Comparison of ENCODE assay signal across 29 cellular contexts in the genomic region with DNA sequence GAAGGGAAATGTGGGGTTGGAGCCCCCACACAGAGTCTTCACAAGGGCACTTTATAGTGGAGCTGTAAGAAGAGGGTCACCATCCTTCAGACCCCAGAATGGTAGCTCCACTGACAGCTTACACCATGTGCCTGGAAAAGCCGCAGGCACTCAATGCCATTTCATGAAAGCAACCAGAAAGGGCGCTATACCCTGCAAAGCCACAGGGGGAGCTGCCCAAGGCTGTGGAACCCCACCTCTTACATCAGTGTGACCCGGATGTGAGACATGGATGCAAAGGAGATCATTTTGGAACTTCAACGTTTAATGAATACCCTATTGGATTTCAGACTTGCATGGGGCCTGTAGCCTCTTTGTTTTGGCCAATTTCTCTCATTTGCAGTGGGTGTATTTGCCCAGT.
DNase-seq lines count a peak whose midpoint lies in the region; ATAC-seq and TF ChIP-seq lines count a peak whose summit lies in the region.
"Had no signal": no experiment of that assay in that cellular context is flagged by ENCODE, and none has a peak within 500 bp of the region (broad histone marks: within the 10 kb centered on the region; RNA-seq: fewer than 3 reads in every experiment).

No MANE protein-coding gene starts in this region.

- no peaks in the 10 kb centered on the region for H4K20me1 ChIP-seq in SK-N-SH (ENCODE audit: insufficient read depth)

- H3K4me1 ChIP-seq in SK-N-SH (ENCODE audit: control insufficient read depth in 1 of 2, insufficient read depth in 2 of 2, low read depth in 1 of 2, low read length in 1 of 2) (no peaks in the 10 kb centered on the region; a peak in 1 of 4 replicates), ascending aorta (no peaks in the 10 kb centered on the region)
- H3K4me1 ChIP-seq: A549, pancreas, right atrium auricular region, spleen, tibial nerve had no signal

- POLR2A ChIA-PET in SK-N-SH (lab: Yijun Ruan, JAX) (no interaction called here), WTC11 (lab: Charles Lee) (no interaction called here)

- H3K9me3 ChIP-seq in SK-N-SH = no peaks in the 10 kb centered on the region
- no peaks in the 10 kb centered on the region for H3K9me3 ChIP-seq in ascending aorta
- H3K9me3 ChIP-seq: A549, pancreas, right atrium auricular region had no signal

- H3K27me3 Mint-ChIP-seq in WTC11 (ENCODE audit: low read depth) (no peaks in the 10 kb centered on the region; the same call in 1 of the 2 replicates), neural crest cell (ENCODE audit: low read depth) (no peaks in the 10 kb centered on the region), natural killer cell (ENCODE audit: low read depth in 2 of 2) (no peaks in the 10 kb centered on the region)
- H3K27me3 Mint-ChIP-seq: activated naive CD8-positive, alpha-beta T cell treated with anti-CD3 and anti-CD28 coated beads, Interleukin-2, amount 50 U/mL, for 24 hours; activated T-cell treated with anti-CD3 and anti-CD28 coated beads, Interleukin-2, amount 50 U/mL, for 24 hours; B cell; natural killer cell treated with Interleukin-12 subunit alpha and Interleukin-12 subunit beta and Interleukin-15 and Interleukin-18, amount 100 ng/mL, for 72 hours had no signal

- H3K9me3 Mint-ChIP-seq in WTC11 = peaks cover 77% of the 10 kb centered on the region
- peaks cover 14% of the 10 kb centered on the region for H3K9me3 Mint-ChIP-seq in neural crest cell
- H3K9me3 Mint-ChIP-seq in natural killer cell = peaks cover 19 to 22% of the 10 kb centered on the region in 2 donors

- no peaks in the 10 kb centered on the region for H3K27me3 ChIP-seq in SK-N-SH (ENCODE audit: insufficient read depth)
- H3K27me3 ChIP-seq in ascending aorta = no peaks in the 10 kb centered on the region
- H3K27me3 ChIP-seq: pancreas, right atrium auricular region, spleen, tibial nerve had no signal

- H3K27ac ChIP-seq in SK-N-SH (ENCODE audit: low read depth in 2 of 2, low read length in 1 of 2) (no peak overlapping the region), ascending aorta (no peak overlapping the region)
- H3K27ac ChIP-seq: A549, pancreas, right atrium auricular region, spleen, tibial nerve had no signal

- no peaks in the 10 kb centered on the region for H3K4me1 Mint-ChIP-seq in WTC11
- H3K4me1 Mint-ChIP-seq in neural crest cell = peaks cover 6% of the 10 kb centered on the region
- no peaks in the 10 kb centered on the region for H3K4me1 Mint-ChIP-seq in natural killer cell
- H3K4me1 Mint-ChIP-seq: activated naive CD8-positive, alpha-beta T cell treated with anti-CD3 and anti-CD28 coated beads, Interleukin-2, amount 50 U/mL, for 24 hours; B cell had no signal

- H3K27ac Mint-ChIP-seq in WTC11 (no peak overlapping the region), neural crest cell (ENCODE audit: unreplicated experiment) (no peak overlapping the region), natural killer cell (no peak overlapping the region)
- H3K27ac Mint-ChIP-seq: activated naive CD8-positive, alpha-beta T cell treated with anti-CD3 and anti-CD28 coated beads, Interleukin-2, amount 50 U/mL, for 24 hours; activated T-cell treated with anti-CD3 and anti-CD28 coated beads, Interleukin-2, amount 50 U/mL, for 24 hours; B cell; brain; natural killer cell treated with Interleukin-12 subunit alpha and Interleukin-12 subunit beta and Interleukin-15 and Interleukin-18, amount 100 ng/mL, for 72 hours had no signal

- no peaks in the 10 kb centered on the region for H3F3A ChIP-seq in SK-N-SH (replicated peaks; ENCODE audit: insufficient read depth)

- H3K36me3 ChIP-seq in SK-N-SH (replicated peaks in 1 of 2; ENCODE audit: control insufficient read depth in 1 of 2, insufficient read depth in 2 of 2, low read length in 1 of 2) (no peaks in the 10 kb centered on the region), ascending aorta (no peaks in the 10 kb centered on the region)
- H3K36me3 ChIP-seq: pancreas, right atrium auricular region, spleen, tibial nerve had no signal

- no peak overlapping the region for H3K4me2 ChIP-seq in SK-N-SH
- H3K4me2 ChIP-seq: A549 had no signal

- no peak for DNase-seq in SK-N-SH
- DNase-seq in HT1080 (ENCODE audit: low read depth) = peak; percentile 1
- peak; percentile 16 for DNase-seq in WTC11 (ENCODE audit: low spot score)
- DNase-seq in neural crest cell (ENCODE audit: low read depth, low spot score) = no peak
- no peak for DNase-seq in GM19240 (ENCODE audit: insufficient read length, low spot score)
- no peak for DNase-seq in ascending aorta (ENCODE audit: low spot score in 2 of 2)
- no peak for DNase-seq in natural killer cell
- DNase-seq: activated CD4-positive, CD25-positive, alpha-beta regulatory T cell treated with anti-CD3 and anti-CD28 coated beads, Interleukin-2, amount 50 U/mL, for 72 hours; activated gamma-delta T cell; activated naive CD8-positive, alpha-beta T cell treated with anti-CD3 and anti-CD28 coated beads, Interleukin-2, amount 50 U/mL, for 24 hours; activated T-cell treated with anti-CD3 and anti-CD28 coated beads, Interleukin-2, amount 50 U/mL, for 24 hours; DMS79; GF-D8; kidney glomerular epithelial cell; NCI-H2029; NCI-H524 treated with DMSO at 0.1 percent for 48 hours; pancreas; SHP77; spleen; stimulated activated CD4-positive, alpha-beta T cell treated with anti-CD3 and anti-CD28 coated beads, Interleukin-2, amount 100 ng/mL, for 48 hours had no signal

- H3K4me3 ChIP-seq in SK-N-SH (ENCODE audit: low read depth in 2 of 2, low read length in 1 of 2) (no peak overlapping the region), ascending aorta (no peak overlapping the region)
- H3K4me3 ChIP-seq: A549, lung, pancreas, right atrium auricular region, spleen, tibial nerve had no signal

- no peaks in the 10 kb centered on the region for H3K79me2 ChIP-seq in SK-N-SH (ENCODE audit: insufficient read depth)

- no peak for TF ChIP-seq RAD21 in SK-N-SH (IDR thresholded peaks at IDR 0.05; ENCODE audit: low read length)

- no peak overlapping the region for H3K4me3 Mint-ChIP-seq in WTC11
- H3K4me3 Mint-ChIP-seq in neural crest cell = no peak overlapping the region
- H3K4me3 Mint-ChIP-seq in natural killer cell = no peak overlapping the region
- H3K4me3 Mint-ChIP-seq: activated naive CD8-positive, alpha-beta T cell treated with anti-CD3 and anti-CD28 coated beads, Interleukin-2, amount 50 U/mL, for 24 hours; activated T-cell treated with anti-CD3 and anti-CD28 coated beads, Interleukin-2, amount 50 U/mL, for 24 hours; B cell; brain; IgD-negative memory B cell; natural killer cell treated with Interleukin-12 subunit alpha and Interleukin-12 subunit beta and Interleukin-15 and Interleukin-18, amount 100 ng/mL, for 72 hours had no signal

- H2AFZ ChIP-seq in SK-N-SH (ENCODE audit: low read depth) = no peak overlapping the region

- ATAC-seq in SK-N-SH treated with all-trans-retinoic acid at 6 μM for 48 hours (no peak), WTC11 (no peak), natural killer cell (no peak)
- ATAC-seq: A549; activated naive CD8-positive, alpha-beta T cell treated with anti-CD3 and anti-CD28 coated beads, Interleukin-2, amount 50 U/mL, for 24 hours; natural killer cell treated with Interleukin-12 subunit alpha and Interleukin-12 subunit beta and Interleukin-15 and Interleukin-18, amount 100 ng/mL, for 72 hours; pancreas had no signal

- WGBS in SK-N-SH (ENCODE audit: low lambda C conversion rate) = 45% methylated on average over 4 of the region's 4 CpGs

- H3K9ac ChIP-seq in SK-N-SH = no peak overlapping the region

- TF ChIP-seq EP300 in SK-N-SH (IDR thresholded peaks at IDR 0.05; ENCODE audit: borderline replicate concordance in 1 of 2, low read depth in 1 of 2, low read length in 1 of 2) = no peak

- H3K36me3 Mint-ChIP-seq in WTC11 = peaks cover 62% of the 10 kb centered on the region
- peaks cover 8% of the 10 kb centered on the region for H3K36me3 Mint-ChIP-seq in neural crest cell (ENCODE audit: low read depth)
- H3K36me3 Mint-ChIP-seq in natural killer cell = peaks cover 9% of the 10 kb centered on the region
- H3K36me3 Mint-ChIP-seq: brain, IgD-negative memory B cell had no signal

- intact Hi-C loops in ascending aorta (cut with DNase I) = no loop called here
- intact Hi-C loops in natural killer cell (cut with micrococcal nuclease) = no loop called here

- H3K9me2 ChIP-seq in SK-N-SH = no peaks in the 10 kb centered on the region

- CTCF ChIA-PET in SK-N-SH (lab: Yijun Ruan, JAX) = no interaction called here
- CTCF ChIA-PET in WTC11 (lab: Charles Lee) = no interaction called here

- peak; percentile 28; the same call in 1 of the 2 replicates for TF ChIP-seq CTCF in SK-N-SH (IDR thresholded peaks at IDR 0.05)
- TF ChIP-seq CTCF in WTC11 (IDR thresholded peaks at IDR 0.05) = 0 out of 2 replicates have a peak, but pooled peaks have one; percentile 30
- peak; percentile 20 for TF ChIP-seq CTCF in neural crest cell (conservative IDR thresholded peaks at IDR 0.05)
- no peak for TF ChIP-seq CTCF in ascending aorta (IDR thresholded peaks at IDR 0.05)
- no peak for TF ChIP-seq CTCF in natural killer cell (IDR thresholded peaks at IDR 0.05)

TF ChIP-seq in SK-N-SH, 30 proteins besides CTCF, POLR2A, EP300 and RAD21 (continues in another document):
- TF ChIP-seq NFIC (IDR thresholded peaks at IDR 0.05; ENCODE audit: borderline replicate concordance) = no peak
- no peak for TF ChIP-seq FOXJ3 (CRISPR knock-in tag; IDR thresholded peaks at IDR 0.05)
- TF ChIP-seq MXI1 (IDR thresholded peaks at IDR 0.05; ENCODE audit: low read depth, low read length) = no peak

TF ChIP-seq in WTC11, 78 proteins besides CTCF, POLR2A, EP300 and RAD21 (continues in another document):
- TF ChIP-seq, protein P1, sequence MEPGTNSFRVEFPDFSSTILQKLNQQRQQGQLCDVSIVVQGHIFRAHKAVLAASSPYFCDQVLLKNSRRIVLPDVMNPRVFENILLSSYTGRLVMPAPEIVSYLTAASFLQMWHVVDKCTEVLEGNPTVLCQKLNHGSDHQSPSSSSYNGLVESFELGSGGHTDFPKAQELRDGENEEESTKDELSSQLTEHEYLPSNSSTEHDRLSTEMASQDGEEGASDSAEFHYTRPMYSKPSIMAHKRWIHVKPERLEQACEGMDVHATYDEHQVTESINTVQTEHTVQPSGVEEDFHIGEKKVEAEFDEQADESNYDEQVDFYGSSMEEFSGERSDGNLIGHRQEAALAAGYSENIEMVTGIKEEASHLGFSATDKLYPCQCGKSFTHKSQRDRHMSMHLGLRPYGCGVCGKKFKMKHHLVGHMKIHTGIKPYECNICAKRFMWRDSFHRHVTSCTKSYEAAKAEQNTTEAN (CRISPR knock-in tag; IDR thresholded peaks at IDR 0.05) = no peak

Comparison
In these comparisons a context has a peak if more than half of its experiments do, and no peak if none do; other contexts are left out.
1. DNase-seq: peak in HT1080 (single experiment) and WTC11 (single experiment); none in SK-N-SH (single experiment), neural crest cell (single experiment), GM19240 (single experiment), ascending aorta (0 of 2) and natural killer cell (single experiment).
2. CTCF ChIP-seq: peak in SK-N-SH (single experiment), WTC11 (single experiment) and neural crest cell (single experiment); none in ascending aorta (0 of 3) and natural killer cell (single experiment).